In the genomic region with DNA sequence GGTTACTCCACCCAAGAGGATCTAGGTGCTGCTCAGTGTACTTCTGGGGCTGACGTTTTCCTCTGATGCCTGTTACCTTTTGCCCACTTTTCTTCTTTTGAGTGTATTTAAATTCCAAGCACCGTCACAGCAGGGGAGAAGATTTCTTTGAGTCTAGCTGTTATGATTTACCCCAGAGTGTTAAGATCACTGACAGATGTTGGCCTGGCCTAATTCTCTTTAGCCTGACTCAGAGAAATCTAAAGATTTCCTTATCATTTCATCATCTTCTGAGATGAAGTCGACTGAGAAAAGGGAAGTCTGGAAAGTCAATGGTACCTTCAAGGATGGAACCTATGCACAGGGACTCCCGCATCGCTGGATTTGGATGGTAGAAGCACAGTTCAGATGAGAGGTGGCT, we compare ENCODE assay signal across 1 cellular context.
TF ChIP-seq lines count a peak whose summit lies in the region.

No MANE protein-coding gene starts in this region.

TF ChIP-seq in GM23338, 12 proteins besides CTCF, POLR2A, EP300 and RAD21 (continued from another document):
- no peak for TF ChIP-seq ZNF462 (CRISPR knock-in tag; IDR thresholded peaks at IDR 0.05)
- TF ChIP-seq, protein P1, sequence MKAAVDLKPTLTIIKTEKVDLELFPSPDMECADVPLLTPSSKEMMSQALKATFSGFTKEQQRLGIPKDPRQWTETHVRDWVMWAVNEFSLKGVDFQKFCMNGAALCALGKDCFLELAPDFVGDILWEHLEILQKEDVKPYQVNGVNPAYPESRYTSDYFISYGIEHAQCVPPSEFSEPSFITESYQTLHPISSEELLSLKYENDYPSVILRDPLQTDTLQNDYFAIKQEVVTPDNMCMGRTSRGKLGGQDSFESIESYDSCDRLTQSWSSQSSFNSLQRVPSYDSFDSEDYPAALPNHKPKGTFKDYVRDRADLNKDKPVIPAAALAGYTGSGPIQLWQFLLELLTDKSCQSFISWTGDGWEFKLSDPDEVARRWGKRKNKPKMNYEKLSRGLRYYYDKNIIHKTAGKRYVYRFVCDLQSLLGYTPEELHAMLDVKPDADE (IDR thresholded peaks at IDR 0.05), result no peak
- TF ChIP-seq, protein P2, sequence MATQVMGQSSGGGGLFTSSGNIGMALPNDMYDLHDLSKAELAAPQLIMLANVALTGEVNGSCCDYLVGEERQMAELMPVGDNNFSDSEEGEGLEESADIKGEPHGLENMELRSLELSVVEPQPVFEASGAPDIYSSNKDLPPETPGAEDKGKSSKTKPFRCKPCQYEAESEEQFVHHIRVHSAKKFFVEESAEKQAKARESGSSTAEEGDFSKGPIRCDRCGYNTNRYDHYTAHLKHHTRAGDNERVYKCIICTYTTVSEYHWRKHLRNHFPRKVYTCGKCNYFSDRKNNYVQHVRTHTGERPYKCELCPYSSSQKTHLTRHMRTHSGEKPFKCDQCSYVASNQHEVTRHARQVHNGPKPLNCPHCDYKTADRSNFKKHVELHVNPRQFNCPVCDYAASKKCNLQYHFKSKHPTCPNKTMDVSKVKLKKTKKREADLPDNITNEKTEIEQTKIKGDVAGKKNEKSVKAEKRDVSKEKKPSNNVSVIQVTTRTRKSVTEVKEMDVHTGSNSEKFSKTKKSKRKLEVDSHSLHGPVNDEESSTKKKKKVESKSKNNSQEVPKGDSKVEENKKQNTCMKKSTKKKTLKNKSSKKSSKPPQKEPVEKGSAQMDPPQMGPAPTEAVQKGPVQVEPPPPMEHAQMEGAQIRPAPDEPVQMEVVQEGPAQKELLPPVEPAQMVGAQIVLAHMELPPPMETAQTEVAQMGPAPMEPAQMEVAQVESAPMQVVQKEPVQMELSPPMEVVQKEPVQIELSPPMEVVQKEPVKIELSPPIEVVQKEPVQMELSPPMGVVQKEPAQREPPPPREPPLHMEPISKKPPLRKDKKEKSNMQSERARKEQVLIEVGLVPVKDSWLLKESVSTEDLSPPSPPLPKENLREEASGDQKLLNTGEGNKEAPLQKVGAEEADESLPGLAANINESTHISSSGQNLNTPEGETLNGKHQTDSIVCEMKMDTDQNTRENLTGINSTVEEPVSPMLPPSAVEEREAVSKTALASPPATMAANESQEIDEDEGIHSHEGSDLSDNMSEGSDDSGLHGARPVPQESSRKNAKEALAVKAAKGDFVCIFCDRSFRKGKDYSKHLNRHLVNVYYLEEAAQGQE (IDR thresholded peaks at IDR 0.05; ENCODE audit: unreplicated experiment), result no peak
